11 cellular contexts compared by ENCODE assay signal in the genomic region with DNA sequence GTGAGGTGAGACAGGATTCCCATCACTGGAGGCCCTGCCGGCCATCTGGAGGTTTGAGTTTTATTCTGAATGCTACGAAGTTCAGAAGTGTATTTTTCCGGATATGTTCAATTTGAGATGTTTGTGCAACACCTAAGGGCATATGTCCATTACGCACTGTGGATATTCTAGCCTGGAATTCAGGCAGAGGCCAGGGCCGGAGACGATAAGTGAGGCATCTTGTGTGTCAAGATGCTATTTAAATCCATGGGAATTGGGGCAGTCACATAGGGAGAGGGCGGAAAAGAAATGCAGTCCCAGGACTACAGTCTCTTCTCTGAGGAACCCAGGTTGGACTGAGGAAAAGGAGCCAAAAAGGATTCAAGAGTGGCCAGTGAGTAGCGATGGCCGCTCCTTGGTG. TPM values are rescaled to one million over a fixed set of nuclear protein-coding genes. Genes with fewer than 3 reads are reported as not detected.
DNase-seq lines count a peak whose midpoint lies in the region; ATAC-seq and TF ChIP-seq lines count a peak whose summit lies in the region.
"Had no signal": no experiment of that assay in that cellular context is flagged by ENCODE, and none has a peak within 500 bp of the region (broad histone marks: within the 10 kb centered on the region; RNA-seq: fewer than 3 reads in every experiment).

No MANE protein-coding gene starts in this region.

- intact Hi-C loops in naive thymus-derived CD4-positive, alpha-beta T cell (cut with micrococcal nuclease): loop anchor here (5.0 to 10.0 kb wide), 7 partner anchors 294 to 1941 kb away; partner anchors contain the start of genes PHYH (in 1 of the 2), PTER (in 1 of the 2), RSU1 (in 1 of the 2) and SEPHS1 (in 1 of the 2)

- H3K4me1 Mint-ChIP-seq in CD4-positive, CD25-positive, alpha-beta regulatory T cell: peaks cover 8 to 40% (median 29%) of the 10 kb centered on the region in 4 donors
- peaks cover 5 to 40% (median 35%) of the 10 kb centered on the region in 7 donors for H3K4me1 Mint-ChIP-seq in naive thymus-derived CD4-positive, alpha-beta T cell

- peak overlapping the region; percentile 23 to 93 (median 69) for H3K27ac Mint-ChIP-seq in CD4-positive, CD25-positive, alpha-beta regulatory T cell
- peak overlapping the region in 5 of 9 donors; percentile 29 to 91 (median 67) for H3K27ac Mint-ChIP-seq in naive thymus-derived CD4-positive, alpha-beta T cell

- TF ChIP-seq CTCF in KMS-11 (conservative IDR thresholded peaks at IDR 0.05; ENCODE audit: low read depth, low read length): no peak

- ATAC-seq in CD4-positive, CD25-positive, alpha-beta regulatory T cell (ENCODE audit: low read depth in 2 of 2): no peak
- ATAC-seq in naive thymus-derived CD4-positive, alpha-beta T cell: no peak
- ATAC-seq in HG03571 (IDR thresholded peaks at IDR 0.05; ENCODE audit: unreplicated experiment) (no peak), HG03439 (IDR thresholded peaks at IDR 0.05; ENCODE audit: unreplicated experiment) (no peak)

- H3K4me2 ChIP-seq in KMS-11: peak overlapping the region; percentile 95; the same call in 1 of the 2 replicates

- H3K4me3 ChIP-seq in CD4-positive, CD25-positive, alpha-beta regulatory T cell (ENCODE audit: low read depth, low read length): no peak overlapping the region
- no peak overlapping the region for H3K4me3 ChIP-seq in KMS-11 (IDR thresholded peaks at IDR 0.05; ENCODE audit: insufficient read depth, low read depth, low read length)
- H3K4me3 ChIP-seq in naive thymus-derived CD4-positive, alpha-beta T cell (ENCODE audit: low read length): no peak overlapping the region

- peaks cover 42% of the 10 kb centered on the region for H3K79me2 ChIP-seq in KMS-11 (ENCODE audit: insufficient read depth, low read depth)

- peak overlapping the region; percentile 73 to 97 (median 93) for H3K4me3 Mint-ChIP-seq in CD4-positive, CD25-positive, alpha-beta regulatory T cell
- peak overlapping the region; percentile 52 to 97 (median 94) for H3K4me3 Mint-ChIP-seq in naive thymus-derived CD4-positive, alpha-beta T cell

- no peak overlapping the region for H3K27ac ChIP-seq in CD4-positive, CD25-positive, alpha-beta regulatory T cell (ENCODE audit: insufficient read depth, low read length, poor library complexity, severe bottlenecking)
- H3K27ac ChIP-seq in KMS-11 (no peak overlapping the region), caudate nucleus (ENCODE audit: low read depth, low read length) (peak overlapping the region; percentile 16)
- no peak overlapping the region for H3K27ac ChIP-seq in naive thymus-derived CD4-positive, alpha-beta T cell (ENCODE audit: low read depth, low read length)

- no peaks in the 10 kb centered on the region for H3K9me3 ChIP-seq in CD4-positive, CD25-positive, alpha-beta regulatory T cell (ENCODE audit: control insufficient read depth in 2 of 2, low read length in 2 of 2)
- no peaks in the 10 kb centered on the region for H3K9me3 ChIP-seq in naive thymus-derived CD4-positive, alpha-beta T cell (ENCODE audit: control insufficient read depth in 2 of 3, low read length in 3 of 3)

- POLR2A ChIA-PET in naive thymus-derived CD4-positive, alpha-beta T cell (lab: Charles Lee): interaction anchor here (1.7 kb wide), 1 partner anchor 39 kb away, joined by 3 read pairs; the partner anchor contains the start of genes CDNF, HSPA14 and MSANTD7

- no peaks in the 10 kb centered on the region for H4K20me1 ChIP-seq in KMS-11 (ENCODE audit: insufficient read depth)

- no peaks in the 10 kb centered on the region for H3K36me3 Mint-ChIP-seq in CD4-positive, CD25-positive, alpha-beta regulatory T cell
- peaks cover 0 to 1% (median 0%) of the 10 kb centered on the region in 5 donors for H3K36me3 Mint-ChIP-seq in naive thymus-derived CD4-positive, alpha-beta T cell

- H3K9ac ChIP-seq in KMS-11: no peak overlapping the region

- peaks cover 28% of the 10 kb centered on the region for H3K4me1 ChIP-seq in CD4-positive, CD25-positive, alpha-beta regulatory T cell (ENCODE audit: control insufficient read depth, insufficient read depth, low read length, poor library complexity, severe bottlenecking)
- H3K4me1 ChIP-seq in KMS-11 (ENCODE audit: low read depth, poor library complexity, severe bottlenecking): peaks cover 23% of the 10 kb centered on the region
- H3K4me1 ChIP-seq in naive thymus-derived CD4-positive, alpha-beta T cell (ENCODE audit: control insufficient read depth in 2 of 2, insufficient read depth in 2 of 2, low read length in 2 of 2): peaks cover 4 to 7% of the 10 kb centered on the region in 2 donors

- DNase-seq in CD4-positive, CD25-positive, alpha-beta regulatory T cell: no peak
- DNase-seq in caudate nucleus (lab: John Stamatoyannopoulos, UW) (no peak), medulla oblongata (ENCODE audit: extremely low spot score) (no peak), NCI-H1417 (lab: John Stamatoyannopoulos, UW) (no peak)
- DNase-seq in naive thymus-derived CD4-positive, alpha-beta T cell: no peak
- DNase-seq: GDM1, NCI-H1092, RPMI8226 had no signal

- CTCF ChIA-PET in naive thymus-derived CD4-positive, alpha-beta T cell (lab: Charles Lee): interaction anchor here (0.9 kb wide), 1 partner anchor 10 kb away, joined by 3 read pairs; no protein-coding TSS in a partner anchor

- no peaks in the 10 kb centered on the region for H3K27me3 ChIP-seq in CD4-positive, CD25-positive, alpha-beta regulatory T cell (ENCODE audit: control insufficient read depth, insufficient read depth, low read length)
- no peaks in the 10 kb centered on the region for H3K27me3 ChIP-seq in KMS-11 (ENCODE audit: insufficient read depth, low read depth)
- H3K27me3 ChIP-seq in naive thymus-derived CD4-positive, alpha-beta T cell (ENCODE audit: control insufficient read depth in 2 of 2, insufficient read depth in 2 of 2, low read length in 2 of 2): no peaks in the 10 kb centered on the region

- no peaks in the 10 kb centered on the region for H3K36me3 ChIP-seq in CD4-positive, CD25-positive, alpha-beta regulatory T cell (ENCODE audit: control insufficient read depth, insufficient read depth, low read length)
- H3K36me3 ChIP-seq in KMS-11 (ENCODE audit: insufficient read depth): no peaks in the 10 kb centered on the region
- H3K36me3 ChIP-seq in naive thymus-derived CD4-positive, alpha-beta T cell (ENCODE audit: control insufficient read depth in 2 of 3, insufficient read depth in 3 of 3, low read length in 3 of 3): peaks cover 0 to 5% (median 0%) of the 10 kb centered on the region in 3 experiments

- H2AFZ ChIP-seq in KMS-11 (ENCODE audit: low read depth): no peak overlapping the region

- no peaks in the 10 kb centered on the region for H3K27me3 Mint-ChIP-seq in CD4-positive, CD25-positive, alpha-beta regulatory T cell
- no peaks in the 10 kb centered on the region for H3K27me3 Mint-ChIP-seq in naive thymus-derived CD4-positive, alpha-beta T cell

- H3K9me3 Mint-ChIP-seq in CD4-positive, CD25-positive, alpha-beta regulatory T cell: no peaks in the 10 kb centered on the region
- H3K9me3 Mint-ChIP-seq in naive thymus-derived CD4-positive, alpha-beta T cell: no peaks in the 10 kb centered on the region

RNA-seq across cellular contexts. Expression of gene SUV39H2, which starts 1.9 kb away (rescaled TPM):
- 4.3 TPM for total RNA-seq in CD4-positive, CD25-positive, alpha-beta regulatory T cell
- 1 to 10 TPM; 2.1 to 5.2 (median 3.7) TPM for polyA plus RNA-seq in CD4-positive, CD25-positive, alpha-beta regulatory T cell
- total RNA-seq in naive thymus-derived CD4-positive, alpha-beta T cell: 10 to 100 TPM in 1 of 5 experiments, 1 to 10 TPM in 4; 2.4 to 25.0 (median 6.8) TPM
- 1 to 10 TPM; 6.4 to 7.2 TPM for polyA plus RNA-seq in naive thymus-derived CD4-positive, alpha-beta T cell

RNA-seq across cellular contexts. Expression of gene HSPA14, which starts 38.7 kb away (rescaled TPM):
- 22.6 TPM for total RNA-seq in CD4-positive, CD25-positive, alpha-beta regulatory T cell
- 10 to 100 TPM; 16.0 to 26.7 (median 20.9) TPM for polyA plus RNA-seq in CD4-positive, CD25-positive, alpha-beta regulatory T cell
- total RNA-seq in naive thymus-derived CD4-positive, alpha-beta T cell: 10 to 100 TPM; 14.1 to 23.8 (median 17.6) TPM
- polyA plus RNA-seq in naive thymus-derived CD4-positive, alpha-beta T cell: 10 to 100 TPM; 14.9 to 18.2 TPM

RNA-seq across cellular contexts. Expression of gene MSANTD7, which starts 38.7 kb away (rescaled TPM):
- 28.9 TPM for total RNA-seq in CD4-positive, CD25-positive, alpha-beta regulatory T cell
- 10 to 100 TPM in 1 of 4 donors, 1 to 10 TPM in 3; 8.4 to 11.7 (median 9.8) TPM for polyA plus RNA-seq in CD4-positive, CD25-positive, alpha-beta regulatory T cell
- total RNA-seq in naive thymus-derived CD4-positive, alpha-beta T cell: 10 to 100 TPM; 16.2 to 31.4 (median 21.9) TPM
- polyA plus RNA-seq in naive thymus-derived CD4-positive, alpha-beta T cell: 1 to 10 TPM; 7.6 to 8.3 TPM

RNA-seq across cellular contexts. Expression of gene CDNF, which starts 38.9 kb away (rescaled TPM):
- total RNA-seq in CD4-positive, CD25-positive, alpha-beta regulatory T cell: 1.7 TPM
- 1 to 10 TPM in 2 of 4 donors, under 1 TPM in 2; 0.32 to 2.1 (median 1.2) TPM for polyA plus RNA-seq in CD4-positive, CD25-positive, alpha-beta regulatory T cell
- 1 to 10 TPM; 1.0 to 8.4 (median 4.9) TPM for total RNA-seq in naive thymus-derived CD4-positive, alpha-beta T cell
- 1 to 10 TPM; 3.0 to 5.3 TPM for polyA plus RNA-seq in naive thymus-derived CD4-positive, alpha-beta T cell
